8 cellular contexts compared by ENCODE assay signal in genomic region chr5:113514263-113514590, GRCh38. TPM values are rescaled to one million over a fixed set of nuclear protein-coding genes. Genes with fewer than 3 reads are reported as not detected.
A peak's percentile ranks its signal among the peaks of the same experiment; 100 is the strongest.
DNase-seq lines count a peak whose midpoint lies in the region; ATAC-seq and TF ChIP-seq lines count a peak whose summit lies in the region.

No MANE protein-coding gene starts in this region.

- POLR2A ChIA-PET in PC-3 (lab: Charles Lee; ENCODE audit: unreplicated experiment) = no interaction called here

- CTCF ChIA-PET in PC-3 (lab: Charles Lee) = no interaction called here

- peak overlapping the region; percentile 97 for H3K4me2 ChIP-seq in PC-3 (ENCODE audit: low read length)

- no peaks in the 10 kb centered on the region for H3F3A ChIP-seq in PC-3 (ENCODE audit: low read length, unreplicated experiment)

- peaks cover 15% of the 10 kb centered on the region for H3K4me1 ChIP-seq in PC-3 (ENCODE audit: insufficient read depth, low read length)
- H3K4me1 ChIP-seq in neutrophil (ENCODE audit: control insufficient read depth in 1 of 2, insufficient read depth in 1 of 2, low read depth in 1 of 2, low read length in 1 of 2) = peaks cover 8 to 9% of the 10 kb centered on the region in 2 experiments

- peaks cover 3% of the 10 kb centered on the region; the same call in 1 of the 2 replicates for H3K36me3 ChIP-seq in PC-3 (ENCODE audit: low read depth, low read length)
- no peaks in the 10 kb centered on the region for H3K36me3 ChIP-seq in neutrophil

- ATAC-seq in PC-3 (no peak), HG02798 (IDR thresholded peaks at IDR 0.05; ENCODE audit: poor library complexity, unreplicated experiment) (no peak)

- peak overlapping the region; percentile 89 for H3K9ac ChIP-seq in PC-3 (ENCODE audit: low read length)

- H4K20me1 ChIP-seq in PC-3 (ENCODE audit: low read length) = no peaks in the 10 kb centered on the region

- TF ChIP-seq CTCF in PC-3 (conservative IDR thresholded peaks at IDR 0.05; ENCODE audit: low read depth, low read length) (no peak), epithelial cell of esophagus (IDR thresholded peaks at IDR 0.05; ENCODE audit: insufficient read depth, low read depth, low read length, missing control alignments) (no peak), neutrophil (IDR thresholded peaks at IDR 0.05) (no peak)

- no peak overlapping the region for H3K27ac ChIP-seq in PC-3 (ENCODE audit: low read length)
- peak overlapping the region; percentile 85 for H3K27ac ChIP-seq in neutrophil

- DNase-seq in NCI-H82 (lab: John Stamatoyannopoulos, UW) (peak; percentile 32), NCI-H82 treated with DMSO at 0.1 percent for 48 hours (lab: John Stamatoyannopoulos, UW; ENCODE audit: unreplicated experiment) (no peak), PC-3 (no peak), epithelial cell of esophagus (ENCODE audit: low read depth) (no peak), 8988T (no peak), occipital lobe (lab: John Stamatoyannopoulos, UW) (no peak)

- peak overlapping the region; percentile 89 for H2AFZ ChIP-seq in PC-3 (ENCODE audit: low read length)

- no TSS peak for BruUV-seq in PC-3 (replicated peaks; lab: Mats Ljungman, UMichigan)

- H3K79me2 ChIP-seq in PC-3 (ENCODE audit: low read length) = peaks cover 34% of the 10 kb centered on the region

- H3K9me2 ChIP-seq in PC-3 (replicated peaks; ENCODE audit: low read length) = no peaks in the 10 kb centered on the region

- H3K4me3 ChIP-seq in PC-3 (ENCODE audit: low read length) = peak overlapping the region; percentile 81
- peak overlapping the region; percentile 63 for H3K4me3 ChIP-seq in epithelial cell of esophagus (ENCODE audit: low read length)
- H3K4me3 ChIP-seq in neutrophil (ENCODE audit: low read depth in 1 of 2, low read length in 1 of 2) = peak overlapping the region; percentile 62 to 71

- intact Hi-C loops in PC-3 (cut with micrococcal nuclease) = no loop called here

- H3K9me3 ChIP-seq in PC-3 (ENCODE audit: low read length) (no peaks in the 10 kb centered on the region), neutrophil (no peaks in the 10 kb centered on the region)

- H3K27me3 ChIP-seq in PC-3 (ENCODE audit: low read length) (no peaks in the 10 kb centered on the region), neutrophil (peaks cover 37% of the 10 kb centered on the region)

RNA-seq across cellular contexts. Expression of gene YTHDC2, which starts 0.7 kb away (rescaled TPM):
- total RNA-seq in PC-3 (2014; rRNA removed) (16.9 and 20.2 TPM in 2 replicates), occipital lobe (63.2 TPM)

RNA-seq across cellular contexts. Expression of gene MCC, which starts 26.0 kb away (rescaled TPM):
- total RNA-seq in PC-3 (2014; rRNA removed) (7.1 and 10.3 TPM in 2 replicates), occipital lobe (15.8 TPM)
